In genomic region chr9:92291577-92291976, GRCh38 we compare ENCODE assay signal across 1 cellular context.
TF ChIP-seq lines count a peak whose summit lies in the region.

No MANE protein-coding gene starts in this region.

TF ChIP-seq in HCT116, 20 proteins besides CTCF, POLR2A, EP300 and RAD21 (continued from another document):
- TF ChIP-seq REST (IDR thresholded peaks at IDR 0.05; ENCODE audit: low read depth) (no peak), YY1 (IDR thresholded peaks at IDR 0.05; ENCODE audit: extremely low read depth, insufficient replicate concordance, low read depth, low read length) (no peak), ZNF274 (IDR thresholded peaks at IDR 0.05; ENCODE audit: low read depth, low read length) (no peak), EZH2 (IDR thresholded peaks at IDR 0.05) (no peak), SP1 (IDR thresholded peaks at IDR 0.05; ENCODE audit: low read depth) (no peak)
- TF ChIP-seq, protein P1, sequence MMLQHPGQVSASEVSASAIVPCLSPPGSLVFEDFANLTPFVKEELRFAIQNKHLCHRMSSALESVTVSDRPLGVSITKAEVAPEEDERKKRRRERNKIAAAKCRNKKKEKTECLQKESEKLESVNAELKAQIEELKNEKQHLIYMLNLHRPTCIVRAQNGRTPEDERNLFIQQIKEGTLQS (IDR thresholded peaks at IDR 0.05), result no peak
- TF ChIP-seq, protein P2, sequence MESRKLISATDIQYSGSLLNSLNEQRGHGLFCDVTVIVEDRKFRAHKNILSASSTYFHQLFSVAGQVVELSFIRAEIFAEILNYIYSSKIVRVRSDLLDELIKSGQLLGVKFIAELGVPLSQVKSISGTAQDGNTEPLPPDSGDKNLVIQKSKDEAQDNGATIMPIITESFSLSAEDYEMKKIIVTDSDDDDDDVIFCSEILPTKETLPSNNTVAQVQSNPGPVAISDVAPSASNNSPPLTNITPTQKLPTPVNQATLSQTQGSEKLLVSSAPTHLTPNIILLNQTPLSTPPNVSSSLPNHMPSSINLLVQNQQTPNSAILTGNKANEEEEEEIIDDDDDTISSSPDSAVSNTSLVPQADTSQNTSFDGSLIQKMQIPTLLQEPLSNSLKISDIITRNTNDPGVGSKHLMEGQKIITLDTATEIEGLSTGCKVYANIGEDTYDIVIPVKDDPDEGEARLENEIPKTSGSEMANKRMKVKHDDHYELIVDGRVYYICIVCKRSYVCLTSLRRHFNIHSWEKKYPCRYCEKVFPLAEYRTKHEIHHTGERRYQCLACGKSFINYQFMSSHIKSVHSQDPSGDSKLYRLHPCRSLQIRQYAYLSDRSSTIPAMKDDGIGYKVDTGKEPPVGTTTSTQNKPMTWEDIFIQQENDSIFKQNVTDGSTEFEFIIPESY (IDR thresholded peaks at IDR 0.05; ENCODE audit: extremely low read depth, insufficient replicate concordance, low read length), result no peak
